In genomic region chr10:77251297-77252013, GRCh38 we compare ENCODE assay signal across 9 cellular contexts.
DNase-seq lines count a peak whose midpoint lies in the region; ATAC-seq and TF ChIP-seq lines count a peak whose summit lies in the region.
"Had no signal": no experiment of that assay in that cellular context is flagged by ENCODE, and none has a peak within 500 bp of the region (broad histone marks: within the 10 kb centered on the region; RNA-seq: fewer than 3 reads in every experiment).

No MANE protein-coding gene starts in this region.

- H3K4me3 Mint-ChIP-seq in WTC11 = no peak overlapping the region
- H3K4me3 Mint-ChIP-seq in activated CD4-positive, alpha-beta T cell treated with anti-CD3 and anti-CD28 coated beads, Interleukin-2, amount 10 ng/mL, durations not matched to agents 24 days and 14 days = no peak overlapping the region

- H3K36me3 Mint-ChIP-seq in WTC11 = no peaks in the 10 kb centered on the region
- no peaks in the 10 kb centered on the region for H3K36me3 Mint-ChIP-seq in activated CD4-positive, alpha-beta T cell treated with anti-CD3 and anti-CD28 coated beads, Interleukin-2, amount 10 ng/mL, durations not matched to agents 24 days and 14 days (ENCODE audit: low read depth)

- DNase-seq in EH (ENCODE audit: low read depth) = peak; percentile 71
- DNase-seq in HT-29 (ENCODE audit: low spot score) = peak; percentile 25
- peak; percentile 50 for DNase-seq in WTC11 (ENCODE audit: low spot score)
- DNase-seq in left lobe of liver (ENCODE audit: low spot score) = peak; percentile 57
- no peak for DNase-seq in NCI-H1105 treated with DMSO at 0.1 percent for 48 hours (lab: John Stamatoyannopoulos, UW)
- DNase-seq in T-helper 9 cell = no peak
- DNase-seq in activated CD4-positive, alpha-beta T cell treated with anti-CD3 and anti-CD28 coated beads, Interleukin-2, amount 10 ng/mL, durations not matched to agents 24 days and 14 days = no peak

- H3K27me3 Mint-ChIP-seq in WTC11 (ENCODE audit: low read depth) = no peaks in the 10 kb centered on the region
- no peaks in the 10 kb centered on the region for H3K27me3 Mint-ChIP-seq in activated CD4-positive, alpha-beta T cell treated with anti-CD3 and anti-CD28 coated beads, Interleukin-2, amount 10 ng/mL, durations not matched to agents 24 days and 14 days

- no peaks in the 10 kb centered on the region for H3K9me3 Mint-ChIP-seq in WTC11
- H3K9me3 Mint-ChIP-seq in activated CD4-positive, alpha-beta T cell treated with anti-CD3 and anti-CD28 coated beads, Interleukin-2, amount 10 ng/mL, durations not matched to agents 24 days and 14 days = no peaks in the 10 kb centered on the region

- intact Hi-C loops in activated CD4-positive, alpha-beta T cell treated with anti-CD3 and anti-CD28 coated beads, Interleukin-2, amount 10 ng/mL, durations not matched to agents 24 days and 14 days (cut with micrococcal nuclease) = no loop called here

- peak; percentile 43 for TF ChIP-seq CTCF in WTC11 (IDR thresholded peaks at IDR 0.05)

- CTCF ChIA-PET in WTC11 (lab: Charles Lee) = interaction anchor here (0.7 to 2.5 kb wide), 8 partner anchors 15 to 390 kb away, joined by 3 to 11 read pairs (median 4); no protein-coding TSS in a partner anchor

- ATAC-seq in WTC11 (peak; percentile 90), left lobe of liver (peak; percentile 58), GM18867 (IDR thresholded peaks at IDR 0.05; ENCODE audit: unreplicated experiment) (no peak)
- ATAC-seq: mucosa of descending colon had no signal

- POLR2A ChIA-PET in WTC11 (lab: Charles Lee) = no interaction called here

- peaks cover 8% of the 10 kb centered on the region for H3K4me1 Mint-ChIP-seq in WTC11
- H3K4me1 Mint-ChIP-seq in activated CD4-positive, alpha-beta T cell treated with anti-CD3 and anti-CD28 coated beads, Interleukin-2, amount 10 ng/mL, durations not matched to agents 24 days and 14 days = no peaks in the 10 kb centered on the region

- no peak overlapping the region for H3K27ac Mint-ChIP-seq in WTC11
- no peak overlapping the region for H3K27ac Mint-ChIP-seq in activated CD4-positive, alpha-beta T cell treated with anti-CD3 and anti-CD28 coated beads, Interleukin-2, amount 10 ng/mL, durations not matched to agents 24 days and 14 days

TF ChIP-seq in WTC11, 78 proteins besides CTCF, POLR2A, EP300 and RAD21:
- no peak for TF ChIP-seq IRF2 (CRISPR knock-in tag; IDR thresholded peaks at IDR 0.05; ENCODE audit: borderline replicate concordance, low read depth)
- TF ChIP-seq, protein P1, sequence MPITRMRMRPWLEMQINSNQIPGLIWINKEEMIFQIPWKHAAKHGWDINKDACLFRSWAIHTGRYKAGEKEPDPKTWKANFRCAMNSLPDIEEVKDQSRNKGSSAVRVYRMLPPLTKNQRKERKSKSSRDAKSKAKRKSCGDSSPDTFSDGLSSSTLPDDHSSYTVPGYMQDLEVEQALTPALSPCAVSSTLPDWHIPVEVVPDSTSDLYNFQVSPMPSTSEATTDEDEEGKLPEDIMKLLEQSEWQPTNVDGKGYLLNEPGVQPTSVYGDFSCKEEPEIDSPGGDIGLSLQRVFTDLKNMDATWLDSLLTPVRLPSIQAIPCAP (CRISPR knock-in tag; IDR thresholded peaks at IDR 0.05) = no peak
- no peak for TF ChIP-seq ZNF423 (CRISPR knock-in tag; IDR thresholded peaks at IDR 0.05)
- no peak for TF ChIP-seq FOXP4 (CRISPR knock-in tag; IDR thresholded peaks at IDR 0.05)
- TF ChIP-seq KAT7 (CRISPR knock-in tag; IDR thresholded peaks at IDR 0.05; ENCODE audit: borderline replicate concordance) = no peak
- TF ChIP-seq MAX (CRISPR knock-in tag; IDR thresholded peaks at IDR 0.05) = no peak
- no peak for TF ChIP-seq MYBL2 (CRISPR knock-in tag; IDR thresholded peaks at IDR 0.05)
- TF ChIP-seq, protein P2, sequence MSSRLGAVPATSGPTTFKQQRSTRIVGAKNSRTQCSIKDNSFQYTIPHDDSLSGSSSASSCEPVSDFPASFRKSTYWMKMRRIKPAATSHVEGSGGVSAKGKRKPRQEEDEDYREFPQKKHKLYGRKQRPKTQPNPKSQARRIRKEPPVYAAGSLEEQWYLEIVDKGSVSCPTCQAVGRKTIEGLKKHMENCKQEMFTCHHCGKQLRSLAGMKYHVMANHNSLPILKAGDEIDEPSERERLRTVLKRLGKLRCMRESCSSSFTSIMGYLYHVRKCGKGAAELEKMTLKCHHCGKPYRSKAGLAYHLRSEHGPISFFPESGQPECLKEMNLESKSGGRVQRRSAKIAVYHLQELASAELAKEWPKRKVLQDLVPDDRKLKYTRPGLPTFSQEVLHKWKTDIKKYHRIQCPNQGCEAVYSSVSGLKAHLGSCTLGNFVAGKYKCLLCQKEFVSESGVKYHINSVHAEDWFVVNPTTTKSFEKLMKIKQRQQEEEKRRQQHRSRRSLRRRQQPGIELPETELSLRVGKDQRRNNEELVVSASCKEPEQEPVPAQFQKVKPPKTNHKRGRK (CRISPR knock-in tag; IDR thresholded peaks at IDR 0.05; ENCODE audit: borderline replicate concordance) = no peak
- TF ChIP-seq CREM (CRISPR knock-in tag; IDR thresholded peaks at IDR 0.05) = no peak

Comparison
In these comparisons a context has a peak if more than half of its experiments do, and no peak if none do; other contexts are left out.
1. DNase-seq: peak in EH (single experiment), HT-29 (single experiment), WTC11 (single experiment) and left lobe of liver (single experiment); none in NCI-H1105 treated with DMSO at 0.1 percent for 48 hours (single experiment), T-helper 9 cell (single experiment) and activated CD4-positive, alpha-beta T cell treated with anti-CD3 and anti-CD28 coated beads, Interleukin-2, amount 10 ng/mL, durations not matched to agents 24 days and 14 days (single experiment).